1 cellular context compared by ENCODE assay signal in genomic region chr5:106894964-106895363, GRCh38.
TF ChIP-seq lines count a peak whose summit lies in the region.

No MANE protein-coding gene starts in this region.

TF ChIP-seq in IMR-90, 13 proteins besides CTCF, POLR2A, EP300 and RAD21 (continued from another document):
- TF ChIP-seq FOS (IDR thresholded peaks at IDR 0.05; ENCODE audit: low read depth, low read length), result no peak
- TF ChIP-seq CEBPB (IDR thresholded peaks at IDR 0.05; ENCODE audit: low read depth, low read length), result no peak
- TF ChIP-seq RFX5 (IDR thresholded peaks at IDR 0.05; ENCODE audit: low read depth, low read length), result no peak
- no peak for TF ChIP-seq USF2 (IDR thresholded peaks at IDR 0.05; ENCODE audit: low read depth, low read length)
- no peak for TF ChIP-seq MAFK (IDR thresholded peaks at IDR 0.05; ENCODE audit: low read depth, low read length)
- TF ChIP-seq BHLHE40 (IDR thresholded peaks at IDR 0.05; ENCODE audit: low read depth, low read length), result no peak
- no peak for TF ChIP-seq CHD1 (IDR thresholded peaks at IDR 0.05; ENCODE audit: low read depth, low read length)
- no peak for TF ChIP-seq MXI1 (IDR thresholded peaks at IDR 0.05; ENCODE audit: borderline replicate concordance, low read depth, low read length)
- no peak for TF ChIP-seq RCOR1 (IDR thresholded peaks at IDR 0.05; ENCODE audit: insufficient replicate concordance, low read length)
- no peak for TF ChIP-seq SMC3 (IDR thresholded peaks at IDR 0.05; ENCODE audit: low read depth, low read length)
